Comparison of ENCODE assay signal across 7 cellular contexts in genomic region chr12:131623404-131624368, GRCh38.
DNase-seq lines count a peak whose midpoint lies in the region; FAIRE-seq and TF ChIP-seq lines count a peak whose summit lies in the region.
"Not testable (repeated sequence)": the region's sequence is repeated elsewhere in the genome, so short reads cannot be mapped to it uniquely, and the experiment has no call there.

No MANE protein-coding gene starts in this region.

- intact Hi-C loops in kidney (cut with DNase I), result loop anchor here (2.0 kb wide), 1 partner anchor 277 kb away; no protein-coding TSS in a partner anchor

- H3K9ac ChIP-seq in kidney (ENCODE audit: low read length in 2 of 2), result not testable (repeated sequence)

- not testable (repeated sequence) for H3K4me2 ChIP-seq in DOHH2 (ENCODE audit: low read length)

- H3K4me3 ChIP-seq in DOHH2 (ENCODE audit: low read length); kidney (ENCODE audit: low read length in 2 of 2): not testable (repeated sequence)

- not testable (repeated sequence) for H3K9me2 ChIP-seq in DOHH2 (replicated peaks; ENCODE audit: control insufficient read depth, low read length)

- H3K79me2 ChIP-seq in DOHH2 (ENCODE audit: control insufficient read depth, low read length), result not testable (repeated sequence)

- in situ Hi-C loops in SK-MEL-5 (cut with HindIII; ENCODE audit: low pct_unique_long_range_greater_than_20kb, low sequenced_read_pairs), result not testable (repeated sequence)

- H3K9me3 ChIP-seq in DOHH2 (ENCODE audit: control insufficient read depth, insufficient read depth, low read length), result peaks cover 12% of the 10 kb centered on the region
- not testable (repeated sequence) for H3K9me3 ChIP-seq in kidney (ENCODE audit: control insufficient read depth in 1 of 2, low read length in 2 of 2)

- not testable (repeated sequence) for H3K27ac ChIP-seq in DOHH2 (ENCODE audit: low read depth, low read length); kidney (ENCODE audit: low read depth in 2 of 2, low read length in 2 of 2)
- H3K27ac ChIP-seq in caudate nucleus (ENCODE audit: low read depth, low read length) (peak overlapping the region; percentile 85), substantia nigra (ENCODE audit: low read depth, low read length, poor library complexity, severe bottlenecking) (peak overlapping the region; percentile 30)

- H3K27me3 ChIP-seq in DOHH2 (ENCODE audit: control insufficient read depth, low read length), result not testable (repeated sequence)

- H4K20me1 ChIP-seq in DOHH2 (ENCODE audit: control insufficient read depth, insufficient read depth, low read depth, low read length), result not testable (repeated sequence)

- TF ChIP-seq CTCF in DOHH2 (IDR thresholded peaks at IDR 0.05; ENCODE audit: low read depth, low read length, poor library complexity, severe bottlenecking), result peak; percentile 49
- TF ChIP-seq CTCF in GM20000 (IDR thresholded peaks at IDR 0.05; ENCODE audit: extremely low read depth, missing control alignments), result peak; percentile 26
- TF ChIP-seq CTCF in LNCAP (IDR thresholded peaks at IDR 0.05), result peak; percentile 33; the same call in 1 of the 2 replicates
- not testable (repeated sequence) for TF ChIP-seq CTCF in kidney (IDR thresholded peaks at IDR 0.05; ENCODE audit: borderline replicate concordance, extremely low read depth, insufficient read depth)

- peaks cover 25% of the 10 kb centered on the region for H3K4me1 ChIP-seq in DOHH2 (ENCODE audit: control insufficient read depth, low read length)
- not testable (repeated sequence) for H3K4me1 ChIP-seq in kidney (ENCODE audit: control insufficient read depth in 1 of 2, insufficient read depth in 1 of 2, low read depth in 1 of 2, low read length in 2 of 2)

- H3K36me3 ChIP-seq in DOHH2 (ENCODE audit: control insufficient read depth, low read length); kidney (ENCODE audit: control insufficient read depth in 1 of 2, insufficient read depth in 2 of 2, low read length in 2 of 2): not testable (repeated sequence)

- peaks cover 10% of the 10 kb centered on the region for H3F3A ChIP-seq in DOHH2 (ENCODE audit: control insufficient read depth, insufficient read depth)

- not testable (repeated sequence) for FAIRE-seq in kidney (lab: Jason Lieb, UNC)

- DNase-seq in GM20000 (ENCODE audit: low spot score); caudate nucleus (lab: John Stamatoyannopoulos, UW); substantia nigra (lab: John Stamatoyannopoulos, UW): not testable (repeated sequence)
- DNase-seq in SK-MEL-5 (ENCODE audit: low read depth, low spot score), result peak; percentile 32
- peak; percentile 37 for DNase-seq in kidney
